Comparison of ENCODE assay signal across 21 cellular contexts in genomic region chr3:64134882-64135281, GRCh38.
"Had no signal": no experiment of that assay in that cellular context is flagged by ENCODE, and none has a peak within 500 bp of the region (broad histone marks: within the 10 kb centered on the region; RNA-seq: fewer than 3 reads in every experiment).

No MANE protein-coding gene starts in this region.

- H3K27ac Mint-ChIP-seq: mesothelial cell of epicardium; naive thymus-derived CD4-positive, alpha-beta T cell; natural killer cell treated with Interleukin-12 subunit alpha and Interleukin-12 subunit beta and Interleukin-15 and Interleukin-18, amount 100 ng/mL, for 72 hours; progenitor cell of endocrine pancreas; stimulated activated naive B cell treated with anti-CD40 and anti-IgM and Interleukin-4, amounts not matched to agents 10 μg/mL and 1 μg/mL and 100 μg/mL, for 72 hours; type B pancreatic cell had no signal

- H3K79me2 ChIP-seq: hepatocyte had no signal

- H3K27me3 ChIP-seq: heart right ventricle, hepatocyte, ovary, sigmoid colon, tibial nerve, vagina had no signal

- H3K27me3 Mint-ChIP-seq: progenitor cell of endocrine pancreas; stimulated activated naive B cell treated with anti-CD40 and anti-IgM and Interleukin-4, amounts not matched to agents 10 μg/mL and 1 μg/mL and 100 μg/mL, for 72 hours had no signal

- H3K36me3 ChIP-seq: left ventricle myocardium inferior, ovary, vagina had no signal

- H3K4me3 Mint-ChIP-seq: mesothelial cell of epicardium; naive thymus-derived CD4-positive, alpha-beta T cell; natural killer cell treated with Interleukin-12 subunit alpha and Interleukin-12 subunit beta and Interleukin-15 and Interleukin-18, amount 100 ng/mL, for 72 hours; stimulated activated naive B cell treated with anti-CD40 and anti-IgM and Interleukin-4, amounts not matched to agents 10 μg/mL and 1 μg/mL and 100 μg/mL, for 72 hours; type B pancreatic cell had no signal

- H3K36me3 Mint-ChIP-seq: naive thymus-derived CD4-positive, alpha-beta T cell; natural killer cell treated with Interleukin-12 subunit alpha and Interleukin-12 subunit beta and Interleukin-15 and Interleukin-18, amount 100 ng/mL, for 72 hours; stimulated activated naive B cell treated with anti-CD40 and anti-IgM and Interleukin-4, amounts not matched to agents 10 μg/mL and 1 μg/mL and 100 μg/mL, for 72 hours had no signal

- H2AFZ ChIP-seq: hepatocyte had no signal

- DNase-seq: heart right ventricle; left ventricle myocardium inferior; naive thymus-derived CD4-positive, alpha-beta T cell; ovary; retina; right cardiac atrium; sigmoid colon; small intestine; stimulated activated CD4-positive, alpha-beta T cell treated with anti-CD3 and anti-CD28 coated beads, Interleukin-1b, Interleukin-23, amount 100 ng/mL, for 48 hours; stimulated activated CD4-positive, alpha-beta T cell treated with anti-CD3 and anti-CD28 coated beads, Interleukin-2, amount 100 ng/mL, for 48 hours; stimulated activated naive B cell treated with anti-CD40 and anti-IgM and Interleukin-4, amounts not matched to agents 10 μg/mL and 1 μg/mL and 100 μg/mL, for 72 hours; stimulated activated naive CD8-positive, alpha-beta T cell treated with anti-CD3 and anti-CD28 coated beads, Interleukin-15, Interleukin-2, amounts not matched to agents 100 U/mL and 50 U/mL, for 24 hours; substantia nigra had no signal

- H3K27ac ChIP-seq: heart right ventricle, hepatocyte, left ventricle myocardium inferior, ovary, tibial nerve, vagina had no signal

- H3K4me3 ChIP-seq: heart right ventricle, hepatocyte, left ventricle myocardium inferior, lung, ovary, sigmoid colon, tibial nerve, vagina had no signal

- H3K4me2 ChIP-seq: hepatocyte had no signal

- H3K4me1 Mint-ChIP-seq: naive thymus-derived CD4-positive, alpha-beta T cell; stimulated activated naive B cell treated with anti-CD40 and anti-IgM and Interleukin-4, amounts not matched to agents 10 μg/mL and 1 μg/mL and 100 μg/mL, for 72 hours had no signal

- H3K9me3 Mint-ChIP-seq: mesothelial cell of epicardium, type B pancreatic cell had no signal

- H3K9me3 ChIP-seq: heart right ventricle, left ventricle myocardium inferior, ovary, sigmoid colon, tibial nerve, vagina had no signal
